12 cellular contexts compared by ENCODE assay signal in genomic region chr16:81786321-81786720, GRCh38. TPM values are rescaled to one million over a fixed set of nuclear protein-coding genes. Genes with fewer than 3 reads are reported as not detected.
DNase-seq lines count a peak whose midpoint lies in the region; ATAC-seq and TF ChIP-seq lines count a peak whose summit lies in the region.
"Had no signal": no experiment of that assay in that cellular context is flagged by ENCODE, and none has a peak within 500 bp of the region (broad histone marks: within the 10 kb centered on the region; RNA-seq: fewer than 3 reads in every experiment).

No MANE protein-coding gene starts in this region.

- intact Hi-C loops in psoas muscle (cut with DNase I) = no loop called here

- no peak overlapping the region for H3K27ac ChIP-seq in duodenal mucosa (ENCODE audit: low read depth, low read length)
- H3K27ac ChIP-seq in psoas muscle = no peak overlapping the region

- DNase-seq in ELF-1 (ENCODE audit: low read depth, low spot score) (peak; percentile 72), NB4 (ENCODE audit: low read depth) (peak; percentile 44), C1 segment of cervical spinal cord (lab: John Stamatoyannopoulos, UW) (no peak), GM13977 (ENCODE audit: low spot score) (no peak), psoas muscle (no peak)
- no peak for DNase-seq in natural killer cell treated with Interleukin-12 subunit alpha and Interleukin-12 subunit beta and Interleukin-15 and Interleukin-18, amount 100 ng/mL, for 72 hours (ENCODE audit: low spot score)
- DNase-seq: activated naive CD4-positive, alpha-beta T cell treated with anti-CD3 and anti-CD28 coated beads, Interleukin-2, amount 10 ng/mL, durations not matched to agents 7 days and 5 days; CD4-positive, CD25-positive, alpha-beta regulatory T cell; left colon; stimulated activated CD4-positive, alpha-beta T cell treated with anti-CD3 and anti-CD28 coated beads, Interleukin-15, amount 100 ng/mL, for 24 hours had no signal

- H3K4me1 Mint-ChIP-seq in natural killer cell treated with Interleukin-12 subunit alpha and Interleukin-12 subunit beta and Interleukin-15 and Interleukin-18, amount 100 ng/mL, for 72 hours (ENCODE audit: low read depth in 2 of 2) = peaks cover 52 to 58% of the 10 kb centered on the region in 2 donors
- H3K4me1 Mint-ChIP-seq: activated naive CD4-positive, alpha-beta T cell treated with anti-CD3 and anti-CD28 coated beads, Interleukin-2, amount 10 ng/mL, durations not matched to agents 7 days and 5 days had no signal

- whole genome bisulfite sequencing in psoas muscle, 3 donors = 41 to 53% (median 47%) methylated on average over 6 of the region's 6 CpGs

- in situ Hi-C loops in GM13977 (cut with MboI; ENCODE audit: low pct_unique_long_range_greater_than_20kb, low sequenced_read_pairs, unreplicated experiment) = no loop called here

- no peaks in the 10 kb centered on the region for H3K9me3 Mint-ChIP-seq in natural killer cell treated with Interleukin-12 subunit alpha and Interleukin-12 subunit beta and Interleukin-15 and Interleukin-18, amount 100 ng/mL, for 72 hours
- H3K9me3 Mint-ChIP-seq: activated naive CD4-positive, alpha-beta T cell treated with anti-CD3 and anti-CD28 coated beads, Interleukin-2, amount 10 ng/mL, durations not matched to agents 7 days and 5 days; CD4-positive, CD25-positive, alpha-beta regulatory T cell had no signal

- H3K36me3 ChIP-seq in duodenal mucosa (ENCODE audit: control insufficient read depth in 1 of 2, insufficient read depth in 2 of 2, low read length in 2 of 2) = peaks cover 4 to 6% of the 10 kb centered on the region in 2 donors
- H3K36me3 ChIP-seq in psoas muscle (ENCODE audit: insufficient read depth in 1 of 2, low read depth in 1 of 2) = no peaks in the 10 kb centered on the region

- H3K27me3 ChIP-seq in duodenal mucosa (ENCODE audit: control insufficient read depth in 1 of 2, insufficient read depth in 2 of 2, low read length in 2 of 2) (no peaks in the 10 kb centered on the region), psoas muscle (ENCODE audit: insufficient read depth in 3 of 3, low read length in 2 of 3) (peaks cover 0 to 3% (median 0%) of the 10 kb centered on the region in 3 donors)

- no peaks in the 10 kb centered on the region for H3K27me3 Mint-ChIP-seq in natural killer cell treated with Interleukin-12 subunit alpha and Interleukin-12 subunit beta and Interleukin-15 and Interleukin-18, amount 100 ng/mL, for 72 hours

- ATAC-seq in natural killer cell treated with Interleukin-12 subunit alpha and Interleukin-12 subunit beta and Interleukin-15 and Interleukin-18, amount 100 ng/mL, for 72 hours = no peak
- ATAC-seq in HG03439 (IDR thresholded peaks at IDR 0.05; ENCODE audit: unreplicated experiment) (no peak), psoas muscle (no peak)
- ATAC-seq: left colon had no signal

- TF ChIP-seq CTCF in NB4 (IDR thresholded peaks at IDR 0.05; ENCODE audit: low read depth, low read length) (no peak), GM13977 (IDR thresholded peaks at IDR 0.05; ENCODE audit: extremely low read depth, insufficient read depth, missing control alignments) (no peak), psoas muscle (IDR thresholded peaks at IDR 0.05) (no peak)

- H3K4me3 ChIP-seq in NB4 (ENCODE audit: low read depth, low read length) (no peak overlapping the region), duodenal mucosa (ENCODE audit: low read depth in 1 of 2, low read length in 2 of 2) (peak overlapping the region; percentile 5 to 11), psoas muscle (no peak overlapping the region)

- H3K4me1 ChIP-seq in duodenal mucosa (ENCODE audit: control insufficient read depth in 1 of 2, insufficient read depth in 2 of 2, low read length in 2 of 2) = peaks cover 27 to 42% of the 10 kb centered on the region in 2 donors
- no peaks in the 10 kb centered on the region for H3K4me1 ChIP-seq in psoas muscle

- peaks cover 4% of the 10 kb centered on the region for H3K36me3 Mint-ChIP-seq in natural killer cell treated with Interleukin-12 subunit alpha and Interleukin-12 subunit beta and Interleukin-15 and Interleukin-18, amount 100 ng/mL, for 72 hours
- H3K36me3 Mint-ChIP-seq: activated naive CD4-positive, alpha-beta T cell treated with anti-CD3 and anti-CD28 coated beads, Interleukin-2, amount 10 ng/mL, durations not matched to agents 7 days and 5 days; CD4-positive, CD25-positive, alpha-beta regulatory T cell had no signal

- no peak overlapping the region for H3K4me3 Mint-ChIP-seq in natural killer cell treated with Interleukin-12 subunit alpha and Interleukin-12 subunit beta and Interleukin-15 and Interleukin-18, amount 100 ng/mL, for 72 hours
- H3K4me3 Mint-ChIP-seq: activated naive CD4-positive, alpha-beta T cell treated with anti-CD3 and anti-CD28 coated beads, Interleukin-2, amount 10 ng/mL, durations not matched to agents 7 days and 5 days; CD4-positive, CD25-positive, alpha-beta regulatory T cell had no signal

- H3K9me3 ChIP-seq in duodenal mucosa (ENCODE audit: control insufficient read depth in 1 of 2, low read length in 2 of 2) (no peaks in the 10 kb centered on the region), psoas muscle (no peaks in the 10 kb centered on the region)

- H3K27ac Mint-ChIP-seq in natural killer cell treated with Interleukin-12 subunit alpha and Interleukin-12 subunit beta and Interleukin-15 and Interleukin-18, amount 100 ng/mL, for 72 hours = peak overlapping the region; percentile 50 to 69
- H3K27ac Mint-ChIP-seq: activated naive CD4-positive, alpha-beta T cell treated with anti-CD3 and anti-CD28 coated beads, Interleukin-2, amount 10 ng/mL, durations not matched to agents 7 days and 5 days; CD4-positive, CD25-positive, alpha-beta regulatory T cell had no signal

- TF ChIP-seq POLR2A in NB4 (IDR thresholded peaks at IDR 0.05; ENCODE audit: extremely low read depth, insufficient read length) = no peak

- H3K9ac ChIP-seq in duodenal mucosa (ENCODE audit: low read depth in 1 of 2, low read length in 2 of 2) = peak overlapping the region in 1 of 2 donors; percentile 15

RNA-seq across cellular contexts. Expression of gene PLCG2, which starts 7.2 kb away (rescaled TPM):
- total RNA-seq in natural killer cell treated with Interleukin-12 subunit alpha and Interleukin-12 subunit beta and Interleukin-15 and Interleukin-18, amount 100 ng/mL, for 72 hours = 100 to 1,000 TPM in 1 of 2 donors, 10 to 100 TPM in 1; 73.4 to 101 TPM
- 1 to 10 TPM; 2.5 to 4.8 (median 3.0) TPM for total RNA-seq in psoas muscle
- polyA plus RNA-seq in psoas muscle = 1 to 10 TPM in 2 of 3 donors, under 1 TPM in 1; 0.96 to 1.2 (median 1.1) TPM

Comparison
In these comparisons a context has a peak if more than half of its experiments do, and no peak if none do; other contexts are left out.
1. DNase-seq: peak in ELF-1 (single experiment) and NB4 (single experiment); none in natural killer cell treated with Interleukin-12 subunit alpha and Interleukin-12 subunit beta and Interleukin-15 and Interleukin-18, amount 100 ng/mL, for 72 hours (single experiment), C1 segment of cervical spinal cord (0 of 14), GM13977 (single experiment) and psoas muscle (0 of 2).
2. H3K4me3 ChIP-seq: peak in duodenal mucosa (2 of 2); none in NB4 (single experiment) and psoas muscle (single experiment).
3. RNA of gene PLCG2, which starts 7.2 kb away (total RNA-seq): 73.4 to 101 TPM in natural killer cell treated with Interleukin-12 subunit alpha and Interleukin-12 subunit beta and Interleukin-15 and Interleukin-18, amount 100 ng/mL, for 72 hours; 2.5 to 4.8 TPM in psoas muscle; every median in the first group is over 10 times any median in the second.